In the genomic region with DNA sequence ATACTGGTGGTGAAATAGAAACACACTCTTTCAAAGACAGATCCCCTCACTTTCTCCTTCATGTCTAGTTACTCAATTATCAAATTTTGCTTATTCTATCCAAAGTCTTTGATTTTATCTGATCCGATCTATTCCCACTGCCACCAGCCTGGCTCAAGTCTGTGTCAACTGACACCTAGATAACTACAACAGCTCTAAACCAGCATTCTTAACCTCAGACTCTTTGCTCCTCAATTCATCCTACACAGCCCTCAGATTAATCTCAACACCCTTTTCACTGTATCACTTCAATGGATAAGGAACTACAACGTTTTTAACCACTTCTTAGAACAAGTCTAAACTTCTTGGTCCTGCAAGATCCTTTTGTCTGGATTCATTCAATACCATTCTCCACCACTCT, we compare ENCODE assay signal across 29 cellular contexts.
"Had no signal": no experiment of that assay in that cellular context is flagged by ENCODE, and none has a peak within 500 bp of the region (broad histone marks: within the 10 kb centered on the region; RNA-seq: fewer than 3 reads in every experiment).

No MANE protein-coding gene starts in this region.

- H3K9me3 Mint-ChIP-seq: activated CD4-positive, alpha-beta memory T cell treated with anti-CD3 and anti-CD28 coated beads, Interleukin-2, amount 10 ng/mL, durations not matched to agents 7 days and 5 days; activated T-helper 2 cell treated with anti-CD3 and anti-CD28 coated beads, Interferon-gamma antibody, Interleukin-2, Interleukin-4, amounts not matched to agents 10 μg/mL and 5 μg/mL and 100 μg/mL, durations not matched to agents 14 hours and 24 hours and 36 hours; immature natural killer cell had no signal

- H3K4me3 Mint-ChIP-seq: activated CD4-positive, alpha-beta memory T cell treated with anti-CD3 and anti-CD28 coated beads, Interleukin-2, amount 10 ng/mL, durations not matched to agents 7 days and 5 days; activated CD4-positive, alpha-beta T cell treated with anti-CD3 and anti-CD28 coated beads, Interleukin-2, amount 10 ng/mL, durations not matched to agents 7 days and 5 days; activated naive CD8-positive, alpha-beta T cell treated with anti-CD3 and anti-CD28 coated beads for 36 hours; brain; immature natural killer cell; memory B cell; stimulated activated memory B cell treated with anti-CD40 and anti-IgM and Interleukin-4, amounts not matched to agents 10 μg/mL and 1 μg/mL and 100 μg/mL, for 72 hours; T-helper 17 cell had no signal

- DNase-seq: activated CD4-positive, alpha-beta memory T cell treated with anti-CD3 and anti-CD28 coated beads, Interleukin-2, amount 10 ng/mL, durations not matched to agents 7 days and 5 days; activated CD4-positive, alpha-beta T cell treated with anti-CD3 and anti-CD28 coated beads for 1 hour; activated CD4-positive, alpha-beta T cell treated with anti-CD3 and anti-CD28 coated beads, Interleukin-2, amount 10 ng/mL, durations not matched to agents 7 days and 5 days; activated CD8-positive, alpha-beta memory T cell treated with anti-CD3 and anti-CD28 coated beads, Interleukin-2, amount 50 U/mL, for 48 hours; activated naive CD8-positive, alpha-beta T cell treated with anti-CD3 and anti-CD28 coated beads for 36 hours; activated T-cell treated with anti-CD3 and anti-CD28 coated beads, Interleukin-2, amount 50 U/mL, for 48 hours; dorsolateral prefrontal cortex; effector memory CD4-positive, alpha-beta T cell; head of caudate nucleus; hippocampal formation; kidney; left colon; naive thymus-derived CD8-positive, alpha-beta T cell; retina; sigmoid colon; small intestine; stimulated activated CD4-positive, alpha-beta T cell treated with anti-CD3 and anti-CD28 coated beads, Interleukin-4, amount 100 ng/mL, for 4 hours; stimulated activated CD8-positive, alpha-beta memory T cell treated with anti-CD3 and anti-CD28 coated beads, Interleukin-4, amount 100 ng/mL, for 48 hours; stimulated activated naive CD8-positive, alpha-beta T cell treated with anti-CD3 and anti-CD28 coated beads, Interleukin-15, amount 100 ng/mL, for 72 hours; substantia nigra; T-helper 17 cell; T1000; upper lobe of left lung; WERI-Rb-1 had no signal

- H3K27ac Mint-ChIP-seq: activated CD4-positive, alpha-beta memory T cell treated with anti-CD3 and anti-CD28 coated beads, Interleukin-2, amount 10 ng/mL, durations not matched to agents 7 days and 5 days; activated CD4-positive, alpha-beta T cell treated with anti-CD3 and anti-CD28 coated beads, Interleukin-2, amount 10 ng/mL, durations not matched to agents 7 days and 5 days; activated naive CD8-positive, alpha-beta T cell treated with anti-CD3 and anti-CD28 coated beads for 36 hours; activated T-helper 2 cell treated with anti-CD3 and anti-CD28 coated beads, Interferon-gamma antibody, Interleukin-2, Interleukin-4, amounts not matched to agents 10 μg/mL and 5 μg/mL and 100 μg/mL, durations not matched to agents 14 hours and 24 hours and 36 hours; memory B cell; stimulated activated memory B cell treated with anti-CD40 and anti-IgM and Interleukin-4, amounts not matched to agents 10 μg/mL and 1 μg/mL and 100 μg/mL, for 72 hours; T-helper 17 cell had no signal

- ATAC-seq: left colon; naive thymus-derived CD8-positive, alpha-beta T cell; stimulated activated memory B cell treated with anti-CD40 and anti-IgM and Interleukin-4, amounts not matched to agents 10 μg/mL and 1 μg/mL and 100 μg/mL, for 72 hours; T-helper 17 cell had no signal

- H3K27me3 Mint-ChIP-seq: activated CD4-positive, alpha-beta memory T cell treated with anti-CD3 and anti-CD28 coated beads, Interleukin-2, amount 10 ng/mL, durations not matched to agents 7 days and 5 days; activated CD4-positive, alpha-beta T cell treated with anti-CD3 and anti-CD28 coated beads, Interleukin-2, amount 10 ng/mL, durations not matched to agents 7 days and 5 days; activated naive CD8-positive, alpha-beta T cell treated with anti-CD3 and anti-CD28 coated beads for 36 hours; brain; memory B cell; naive thymus-derived CD8-positive, alpha-beta T cell; stimulated activated memory B cell treated with anti-CD40 and anti-IgM and Interleukin-4, amounts not matched to agents 10 μg/mL and 1 μg/mL and 100 μg/mL, for 72 hours; stimulated activated naive CD8-positive, alpha-beta T cell treated with anti-CD3 and anti-CD28 coated beads, Interleukin-15, amount 100 ng/mL, for 72 hours; T-helper 17 cell had no signal
